1 cellular context compared by ENCODE assay signal in the genomic region with DNA sequence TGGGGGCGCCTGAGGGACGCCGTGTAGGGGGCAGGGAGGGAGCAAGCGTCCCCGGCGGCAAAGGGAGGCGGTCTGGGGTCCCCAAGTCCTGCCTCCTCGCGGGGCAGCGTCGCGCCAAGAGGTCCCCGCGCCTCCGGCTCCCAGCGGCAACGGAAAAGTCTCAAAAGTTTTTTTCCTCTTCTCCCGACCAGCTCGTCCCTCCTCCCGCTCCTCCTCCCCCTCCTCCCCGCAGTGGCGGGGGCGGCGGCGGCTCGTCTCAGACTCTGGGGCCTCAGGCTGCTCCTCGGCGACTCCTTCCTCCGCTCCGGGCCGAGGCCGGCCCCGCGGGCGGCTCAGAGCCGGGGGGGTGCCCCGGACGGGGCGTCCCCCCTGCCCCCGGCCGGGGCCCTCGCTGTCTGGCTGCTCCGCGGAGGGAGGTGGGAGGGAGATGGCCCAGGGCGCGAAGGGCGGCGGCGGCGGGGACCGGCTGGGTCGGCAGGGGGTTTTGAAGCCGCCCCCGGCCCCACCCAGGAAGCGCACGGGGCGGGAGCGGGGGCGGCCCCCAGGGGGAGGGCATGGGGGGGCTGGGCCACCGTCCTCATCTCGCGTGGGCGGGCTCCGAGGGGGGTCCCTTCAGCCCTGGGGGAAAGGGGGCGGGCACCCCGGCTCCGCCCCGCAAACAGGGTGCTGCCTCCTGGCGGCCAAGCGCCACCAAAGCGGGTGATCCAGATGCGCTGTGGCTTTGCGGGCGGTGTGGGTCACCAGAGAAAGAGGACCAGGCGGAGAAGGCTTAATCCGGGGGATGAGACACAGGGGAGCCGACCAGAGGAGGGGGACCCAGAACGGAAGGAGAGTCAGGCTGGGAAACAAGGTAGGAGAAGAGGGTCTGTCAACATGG.
TF ChIP-seq lines count a peak whose summit lies in the region.

Gene TGFB1 (minus strand): TSS at position 457 of the 877 bp plus-strand sequence. CDS start 878 bp downstream, outside the sequence.

TF ChIP-seq in HepG2, 621 proteins besides CTCF, POLR2A, EP300 and RAD21 (continued from another document and continues in another):
- 0 out of 2 replicates have a peak, but pooled peaks have one; percentile 18 for TF ChIP-seq UBTF (CRISPR knock-in tag; IDR thresholded peaks at IDR 0.05)
- peak; percentile 98 for TF ChIP-seq PATZ1 (CRISPR knock-in tag; IDR thresholded peaks at IDR 0.05)
- TF ChIP-seq PHF8 (CRISPR knock-in tag; IDR thresholded peaks at IDR 0.05), result peak; percentile 15
- TF ChIP-seq KDM5A (IDR thresholded peaks at IDR 0.05; ENCODE audit: borderline replicate concordance, low read length), result peak; percentile 45; the same call in 1 of the 2 replicates
- TF ChIP-seq, protein P1, sequence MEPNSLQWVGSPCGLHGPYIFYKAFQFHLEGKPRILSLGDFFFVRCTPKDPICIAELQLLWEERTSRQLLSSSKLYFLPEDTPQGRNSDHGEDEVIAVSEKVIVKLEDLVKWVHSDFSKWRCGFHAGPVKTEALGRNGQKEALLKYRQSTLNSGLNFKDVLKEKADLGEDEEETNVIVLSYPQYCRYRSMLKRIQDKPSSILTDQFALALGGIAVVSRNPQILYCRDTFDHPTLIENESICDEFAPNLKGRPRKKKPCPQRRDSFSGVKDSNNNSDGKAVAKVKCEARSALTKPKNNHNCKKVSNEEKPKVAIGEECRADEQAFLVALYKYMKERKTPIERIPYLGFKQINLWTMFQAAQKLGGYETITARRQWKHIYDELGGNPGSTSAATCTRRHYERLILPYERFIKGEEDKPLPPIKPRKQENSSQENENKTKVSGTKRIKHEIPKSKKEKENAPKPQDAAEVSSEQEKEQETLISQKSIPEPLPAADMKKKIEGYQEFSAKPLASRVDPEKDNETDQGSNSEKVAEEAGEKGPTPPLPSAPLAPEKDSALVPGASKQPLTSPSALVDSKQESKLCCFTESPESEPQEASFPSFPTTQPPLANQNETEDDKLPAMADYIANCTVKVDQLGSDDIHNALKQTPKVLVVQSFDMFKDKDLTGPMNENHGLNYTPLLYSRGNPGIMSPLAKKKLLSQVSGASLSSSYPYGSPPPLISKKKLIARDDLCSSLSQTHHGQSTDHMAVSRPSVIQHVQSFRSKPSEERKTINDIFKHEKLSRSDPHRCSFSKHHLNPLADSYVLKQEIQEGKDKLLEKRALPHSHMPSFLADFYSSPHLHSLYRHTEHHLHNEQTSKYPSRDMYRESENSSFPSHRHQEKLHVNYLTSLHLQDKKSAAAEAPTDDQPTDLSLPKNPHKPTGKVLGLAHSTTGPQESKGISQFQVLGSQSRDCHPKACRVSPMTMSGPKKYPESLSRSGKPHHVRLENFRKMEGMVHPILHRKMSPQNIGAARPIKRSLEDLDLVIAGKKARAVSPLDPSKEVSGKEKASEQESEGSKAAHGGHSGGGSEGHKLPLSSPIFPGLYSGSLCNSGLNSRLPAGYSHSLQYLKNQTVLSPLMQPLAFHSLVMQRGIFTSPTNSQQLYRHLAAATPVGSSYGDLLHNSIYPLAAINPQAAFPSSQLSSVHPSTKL (CRISPR knock-in tag; IDR thresholded peaks at IDR 0.05), result no peak
- TF ChIP-seq PCBP1 (IDR thresholded peaks at IDR 0.05; ENCODE audit: borderline replicate concordance, low read depth, low read length), result no peak
- peak; percentile 51; the same call in 1 of the 2 replicates for TF ChIP-seq ZNF788 (CRISPR knock-in tag; IDR thresholded peaks at IDR 0.05; ENCODE audit: borderline replicate concordance)
- TF ChIP-seq SALL1 (CRISPR knock-in tag; IDR thresholded peaks at IDR 0.05), result peak; percentile 28; the same call in 1 of the 2 replicates
- TF ChIP-seq, protein P2, sequence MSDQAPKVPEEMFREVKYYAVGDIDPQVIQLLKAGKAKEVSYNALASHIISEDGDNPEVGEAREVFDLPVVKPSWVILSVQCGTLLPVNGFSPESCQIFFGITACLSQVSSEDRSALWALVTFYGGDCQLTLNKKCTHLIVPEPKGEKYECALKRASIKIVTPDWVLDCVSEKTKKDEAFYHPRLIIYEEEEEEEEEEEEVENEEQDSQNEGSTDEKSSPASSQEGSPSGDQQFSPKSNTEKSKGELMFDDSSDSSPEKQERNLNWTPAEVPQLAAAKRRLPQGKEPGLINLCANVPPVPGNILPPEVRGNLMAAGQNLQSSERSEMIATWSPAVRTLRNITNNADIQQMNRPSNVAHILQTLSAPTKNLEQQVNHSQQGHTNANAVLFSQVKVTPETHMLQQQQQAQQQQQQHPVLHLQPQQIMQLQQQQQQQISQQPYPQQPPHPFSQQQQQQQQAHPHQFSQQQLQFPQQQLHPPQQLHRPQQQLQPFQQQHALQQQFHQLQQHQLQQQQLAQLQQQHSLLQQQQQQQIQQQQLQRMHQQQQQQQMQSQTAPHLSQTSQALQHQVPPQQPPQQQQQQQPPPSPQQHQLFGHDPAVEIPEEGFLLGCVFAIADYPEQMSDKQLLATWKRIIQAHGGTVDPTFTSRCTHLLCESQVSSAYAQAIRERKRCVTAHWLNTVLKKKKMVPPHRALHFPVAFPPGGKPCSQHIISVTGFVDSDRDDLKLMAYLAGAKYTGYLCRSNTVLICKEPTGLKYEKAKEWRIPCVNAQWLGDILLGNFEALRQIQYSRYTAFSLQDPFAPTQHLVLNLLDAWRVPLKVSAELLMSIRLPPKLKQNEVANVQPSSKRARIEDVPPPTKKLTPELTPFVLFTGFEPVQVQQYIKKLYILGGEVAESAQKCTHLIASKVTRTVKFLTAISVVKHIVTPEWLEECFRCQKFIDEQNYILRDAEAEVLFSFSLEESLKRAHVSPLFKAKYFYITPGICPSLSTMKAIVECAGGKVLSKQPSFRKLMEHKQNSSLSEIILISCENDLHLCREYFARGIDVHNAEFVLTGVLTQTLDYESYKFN (CRISPR knock-in tag; conservative IDR thresholded peaks at IDR 0.05), result peak; percentile 50; the same call in 1 of the 2 replicates
- TF ChIP-seq SAP130 (CRISPR knock-in tag; IDR thresholded peaks at IDR 0.05; ENCODE audit: low read depth), result peak; percentile 76
- TF ChIP-seq ZFP36 (IDR thresholded peaks at IDR 0.05; ENCODE audit: borderline replicate concordance, low read depth, low read length, partially characterized antibody), result no peak
- peak; percentile 93 for TF ChIP-seq SP5 (CRISPR knock-in tag; IDR thresholded peaks at IDR 0.05; ENCODE audit: borderline replicate concordance, low read depth)
- peak; percentile 22; the same call in 1 of the 2 replicates for TF ChIP-seq HOXA3 (CRISPR knock-in tag; IDR thresholded peaks at IDR 0.05)
- TF ChIP-seq, protein P3, sequence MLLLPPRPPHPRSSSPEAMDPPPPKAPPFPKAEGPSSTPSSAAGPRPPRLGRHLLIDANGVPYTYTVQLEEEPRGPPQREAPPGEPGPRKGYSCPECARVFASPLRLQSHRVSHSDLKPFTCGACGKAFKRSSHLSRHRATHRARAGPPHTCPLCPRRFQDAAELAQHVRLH (CRISPR knock-in tag; IDR thresholded peaks at IDR 0.05; ENCODE audit: borderline replicate concordance, low read depth), result peak; percentile 61; the same call in 1 of the 2 replicates
- TF ChIP-seq ZNF746 (CRISPR knock-in tag; IDR thresholded peaks at IDR 0.05), result peak; percentile 78; the same call in 1 of the 2 replicates
- TF ChIP-seq ZMAT3 (CRISPR knock-in tag; conservative IDR thresholded peaks at IDR 0.05), result 0 out of 2 replicates have a peak, but pooled peaks have one; percentile 63
- 0 out of 2 replicates have a peak, but pooled peaks have one; percentile 15 for TF ChIP-seq ZNF790 (CRISPR knock-in tag; IDR thresholded peaks at IDR 0.05; ENCODE audit: borderline replicate concordance)
- TF ChIP-seq, protein P4, sequence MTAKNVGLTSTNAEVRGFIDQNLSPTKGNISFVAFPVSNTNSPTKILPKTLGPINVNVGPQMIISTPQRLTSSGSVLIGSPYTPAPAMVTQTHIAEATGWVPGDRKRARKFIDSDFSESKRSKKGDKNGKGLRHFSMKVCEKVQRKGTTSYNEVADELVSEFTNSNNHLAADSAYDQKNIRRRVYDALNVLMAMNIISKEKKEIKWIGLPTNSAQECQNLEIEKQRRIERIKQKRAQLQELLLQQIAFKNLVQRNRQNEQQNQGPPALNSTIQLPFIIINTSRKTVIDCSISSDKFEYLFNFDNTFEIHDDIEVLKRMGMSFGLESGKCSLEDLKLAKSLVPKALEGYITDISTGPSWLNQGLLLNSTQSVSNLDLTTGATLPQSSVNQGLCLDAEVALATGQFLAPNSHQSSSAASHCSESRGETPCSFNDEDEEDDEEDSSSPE (CRISPR knock-in tag; IDR thresholded peaks at IDR 0.05), result peak; percentile 18; the same call in 1 of the 2 replicates
- TF ChIP-seq HDAC1 (CRISPR knock-in tag; IDR thresholded peaks at IDR 0.05), result peak; percentile 61
- no peak for TF ChIP-seq JDP2 (CRISPR knock-in tag; IDR thresholded peaks at IDR 0.05; ENCODE audit: borderline replicate concordance)
- TF ChIP-seq ZNF574 (CRISPR knock-in tag; IDR thresholded peaks at IDR 0.05), result peak; percentile 43; the same call in 1 of the 2 replicates
- TF ChIP-seq GABPB1 (CRISPR knock-in tag; IDR thresholded peaks at IDR 0.05), result peak; percentile 62; the same call in 1 of the 2 replicates
- no peak for TF ChIP-seq STAT6 (CRISPR knock-in tag; IDR thresholded peaks at IDR 0.05; ENCODE audit: borderline replicate concordance)
- 0 out of 2 replicates have a peak, but pooled peaks have one; percentile 34 for TF ChIP-seq TFE3 (CRISPR knock-in tag; IDR thresholded peaks at IDR 0.05)
- TF ChIP-seq REPIN1 (CRISPR knock-in tag; IDR thresholded peaks at IDR 0.05; ENCODE audit: borderline replicate concordance, low read depth), result peak; percentile 42; the same call in 1 of the 2 replicates
- TF ChIP-seq AGO2 (optimal IDR thresholded peaks at IDR 0.05; ENCODE audit: low read depth, low read length), result peak; percentile 71
